ENCODE assay signal across 28 cellular contexts in the genomic region with DNA sequence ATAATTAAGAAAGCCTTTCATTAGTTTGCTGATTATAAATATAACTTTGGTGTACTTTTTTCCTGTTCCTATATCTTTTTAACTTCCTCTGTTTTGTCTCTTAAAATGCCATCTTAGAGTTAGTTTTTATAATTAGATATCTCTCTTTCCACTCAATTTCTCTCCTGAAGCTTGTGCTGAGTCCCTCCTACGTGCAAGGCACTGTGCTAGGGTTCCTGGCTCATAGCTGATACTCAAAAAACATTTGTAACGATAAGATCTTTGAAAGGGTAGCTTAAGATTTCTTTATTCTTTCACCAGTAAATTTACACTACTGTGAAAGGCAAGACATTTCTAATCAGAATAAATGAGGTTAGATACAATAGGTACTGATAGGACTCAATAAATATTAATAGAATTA.
"Had no signal": no experiment of that assay in that cellular context is flagged by ENCODE, and none has a peak within 500 bp of the region (broad histone marks: within the 10 kb centered on the region; RNA-seq: fewer than 3 reads in every experiment).

No MANE protein-coding gene starts in this region.

- H3K4me1 Mint-ChIP-seq: immature natural killer cell; naive B cell; neural crest cell; stimulated activated naive CD8-positive, alpha-beta T cell treated with anti-CD3 and anti-CD28 coated beads, Interleukin-15, amount 100 ng/mL, for 72 hours had no signal

- H3K4me3 ChIP-seq: esophagus squamous epithelium, heart right ventricle, lower lobe of right lung, pancreas, right lobe of liver, smooth muscle cell, thyroid gland had no signal

- H3K9me3 ChIP-seq: esophagus squamous epithelium, heart right ventricle, lower lobe of right lung, neutrophil, pancreas, right lobe of liver, thyroid gland had no signal

- H3K36me3 ChIP-seq: esophagus squamous epithelium, heart right ventricle, lower lobe of right lung, neutrophil, pancreas, right lobe of liver, thyroid gland had no signal

- H3K4me3 Mint-ChIP-seq: effector memory CD8-positive, alpha-beta T cell; immature natural killer cell; naive B cell; natural killer cell treated with Interleukin-12 subunit alpha and Interleukin-12 subunit beta and Interleukin-15 and Interleukin-18, amount 100 ng/mL, for 72 hours; neural crest cell; stimulated activated naive CD8-positive, alpha-beta T cell treated with anti-CD3 and anti-CD28 coated beads, Interleukin-15, amount 100 ng/mL, for 72 hours; type B pancreatic cell had no signal

- H3K27me3 Mint-ChIP-seq: effector memory CD8-positive, alpha-beta T cell; naive B cell; stimulated activated naive CD8-positive, alpha-beta T cell treated with anti-CD3 and anti-CD28 coated beads, Interleukin-15, amount 100 ng/mL, for 72 hours had no signal

- H3K27me3 ChIP-seq: esophagus squamous epithelium, heart right ventricle, pancreas, right lobe of liver, thyroid gland had no signal

- H3K27ac Mint-ChIP-seq: effector memory CD8-positive, alpha-beta T cell; immature natural killer cell; naive B cell; natural killer cell treated with Interleukin-12 subunit alpha and Interleukin-12 subunit beta and Interleukin-15 and Interleukin-18, amount 100 ng/mL, for 72 hours; stimulated activated naive CD8-positive, alpha-beta T cell treated with anti-CD3 and anti-CD28 coated beads, Interleukin-15, amount 100 ng/mL, for 72 hours; type B pancreatic cell had no signal

- DNase-seq: cortex of kidney; effector memory CD8-positive, alpha-beta T cell; erythroblast; esophagus squamous epithelium; foreskin melanocyte; glutamatergic neuron; heart right ventricle; hypothalamus; immature natural killer cell; islet precursor cell; kidney glomerular epithelial cell; left ventricle myocardium superior; lower lobe of right lung; naive B cell; right lobe of liver; stimulated activated CD4-positive, alpha-beta T cell treated with anti-CD3 and anti-CD28 coated beads, Interleukin-12 subunit alpha, Interleukin-12 subunit beta, amount 100 ng/mL, for 4 hours; stimulated activated CD4-positive, alpha-beta T cell treated with anti-CD3 and anti-CD28 coated beads, Interleukin-1b, Interleukin-23, amount 100 ng/mL, for 48 hours; stimulated activated CD4-positive, alpha-beta T cell treated with anti-CD3 and anti-CD28 coated beads, Interleukin-4, amount 100 ng/mL, for 1 hour; stimulated activated CD8-positive, alpha-beta memory T cell treated with anti-CD3 and anti-CD28 coated beads, Interleukin-4, amount 100 ng/mL, for 48 hours; stimulated activated naive CD4-positive, alpha-beta T cell; stimulated activated naive CD8-positive, alpha-beta T cell treated with anti-CD3 and anti-CD28 coated beads, Interleukin-15, amount 100 ng/mL, for 72 hours; thyroid gland had no signal

- H3K9me3 Mint-ChIP-seq: stimulated activated naive CD8-positive, alpha-beta T cell treated with anti-CD3 and anti-CD28 coated beads, Interleukin-15, amount 100 ng/mL, for 72 hours; type B pancreatic cell had no signal

- H3K27ac ChIP-seq: heart right ventricle, lower lobe of right lung, neutrophil, right lobe of liver, thyroid gland had no signal

- H3K4me1 ChIP-seq: lower lobe of right lung, right lobe of liver, thyroid gland had no signal

- H3K36me3 Mint-ChIP-seq: immature natural killer cell; naive B cell; natural killer cell treated with Interleukin-12 subunit alpha and Interleukin-12 subunit beta and Interleukin-15 and Interleukin-18, amount 100 ng/mL, for 72 hours; type B pancreatic cell had no signal
